ENCODE assay signal across 1 cellular context in the genomic region with DNA sequence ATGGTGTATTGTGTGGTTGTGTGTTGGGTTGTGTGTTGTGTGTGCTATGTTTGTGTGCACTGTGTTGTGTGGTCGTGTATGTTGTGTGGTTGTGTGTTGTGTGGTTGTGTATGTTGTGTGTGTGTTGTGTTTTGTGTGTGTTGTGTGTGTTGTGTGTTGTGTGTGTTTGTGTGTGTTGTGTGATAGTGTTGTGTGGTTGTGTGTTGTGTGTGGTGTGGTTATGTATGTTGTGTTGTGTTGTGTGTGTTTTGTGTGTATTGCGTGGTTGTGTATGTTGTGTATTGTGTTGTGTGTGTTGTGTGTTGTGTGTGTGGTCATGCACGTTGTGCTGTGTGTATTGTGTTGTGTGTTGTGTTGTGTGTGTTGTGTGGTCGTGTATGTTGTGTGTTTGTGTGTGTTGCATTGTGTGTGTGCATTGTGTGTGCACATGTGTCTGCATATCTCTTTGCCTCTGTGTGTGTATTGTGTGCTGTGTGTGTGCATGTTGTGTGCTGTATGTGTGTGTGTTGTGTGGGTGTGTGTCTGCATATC.
TF ChIP-seq lines count a peak whose summit lies in the region.

No MANE protein-coding gene starts in this region.

TF ChIP-seq in K562, 482 proteins besides CTCF, POLR2A, EP300 and RAD21 (continued from another document and continues in another):
- TF ChIP-seq, protein P1, sequence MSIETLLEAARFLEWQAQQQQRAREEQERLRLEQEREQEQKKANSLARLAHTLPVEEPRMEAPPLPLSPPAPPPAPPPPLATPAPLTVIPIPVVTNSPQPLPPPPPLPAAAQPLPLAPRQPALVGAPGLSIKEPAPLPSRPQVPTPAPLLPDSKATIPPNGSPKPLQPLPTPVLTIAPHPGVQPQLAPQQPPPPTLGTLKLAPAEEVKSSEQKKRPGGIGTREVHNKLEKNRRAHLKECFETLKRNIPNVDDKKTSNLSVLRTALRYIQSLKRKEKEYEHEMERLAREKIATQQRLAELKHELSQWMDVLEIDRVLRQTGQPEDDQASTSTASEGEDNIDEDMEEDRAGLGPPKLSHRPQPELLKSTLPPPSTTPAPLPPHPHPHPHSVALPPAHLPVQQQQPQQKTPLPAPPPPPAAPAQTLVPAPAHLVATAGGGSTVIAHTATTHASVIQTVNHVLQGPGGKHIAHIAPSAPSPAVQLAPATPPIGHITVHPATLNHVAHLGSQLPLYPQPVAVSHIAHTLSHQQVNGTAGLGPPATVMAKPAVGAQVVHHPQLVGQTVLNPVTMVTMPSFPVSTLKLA (conservative IDR thresholded peaks at IDR 0.05), result peak in 1 of 2 experiments; percentile 26; a peak in 1 of 4 replicates
- TF ChIP-seq KDM5B (IDR thresholded peaks at IDR 0.05; ENCODE audit: insufficient replicate concordance, low read depth, low read length), result no peak
- no peak for TF ChIP-seq BHLHE40 (IDR thresholded peaks at IDR 0.05; ENCODE audit: low read length)
- peak; percentile 67; the same call in 1 of the 2 replicates for TF ChIP-seq NCOA1 (IDR thresholded peaks at IDR 0.05; ENCODE audit: low read depth)
- TF ChIP-seq PHF21A (IDR thresholded peaks at IDR 0.05; ENCODE audit: borderline replicate concordance, low read depth), result 0 out of 2 replicates have a peak, but pooled peaks have one; percentile 65
- TF ChIP-seq MAFF (IDR thresholded peaks at IDR 0.05; ENCODE audit: low read length), result no peak
- TF ChIP-seq, protein P2, sequence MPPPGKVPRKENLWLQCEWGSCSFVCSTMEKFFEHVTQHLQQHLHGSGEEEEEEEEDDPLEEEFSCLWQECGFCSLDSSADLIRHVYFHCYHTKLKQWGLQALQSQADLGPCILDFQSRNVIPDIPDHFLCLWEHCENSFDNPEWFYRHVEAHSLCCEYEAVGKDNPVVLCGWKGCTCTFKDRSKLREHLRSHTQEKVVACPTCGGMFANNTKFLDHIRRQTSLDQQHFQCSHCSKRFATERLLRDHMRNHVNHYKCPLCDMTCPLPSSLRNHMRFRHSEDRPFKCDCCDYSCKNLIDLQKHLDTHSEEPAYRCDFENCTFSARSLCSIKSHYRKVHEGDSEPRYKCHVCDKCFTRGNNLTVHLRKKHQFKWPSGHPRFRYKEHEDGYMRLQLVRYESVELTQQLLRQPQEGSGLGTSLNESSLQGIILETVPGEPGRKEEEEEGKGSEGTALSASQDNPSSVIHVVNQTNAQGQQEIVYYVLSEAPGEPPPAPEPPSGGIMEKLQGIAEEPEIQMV (tag; conservative IDR thresholded peaks at IDR 0.05; ENCODE audit: low read depth), result no peak
- TF ChIP-seq, protein P3, sequence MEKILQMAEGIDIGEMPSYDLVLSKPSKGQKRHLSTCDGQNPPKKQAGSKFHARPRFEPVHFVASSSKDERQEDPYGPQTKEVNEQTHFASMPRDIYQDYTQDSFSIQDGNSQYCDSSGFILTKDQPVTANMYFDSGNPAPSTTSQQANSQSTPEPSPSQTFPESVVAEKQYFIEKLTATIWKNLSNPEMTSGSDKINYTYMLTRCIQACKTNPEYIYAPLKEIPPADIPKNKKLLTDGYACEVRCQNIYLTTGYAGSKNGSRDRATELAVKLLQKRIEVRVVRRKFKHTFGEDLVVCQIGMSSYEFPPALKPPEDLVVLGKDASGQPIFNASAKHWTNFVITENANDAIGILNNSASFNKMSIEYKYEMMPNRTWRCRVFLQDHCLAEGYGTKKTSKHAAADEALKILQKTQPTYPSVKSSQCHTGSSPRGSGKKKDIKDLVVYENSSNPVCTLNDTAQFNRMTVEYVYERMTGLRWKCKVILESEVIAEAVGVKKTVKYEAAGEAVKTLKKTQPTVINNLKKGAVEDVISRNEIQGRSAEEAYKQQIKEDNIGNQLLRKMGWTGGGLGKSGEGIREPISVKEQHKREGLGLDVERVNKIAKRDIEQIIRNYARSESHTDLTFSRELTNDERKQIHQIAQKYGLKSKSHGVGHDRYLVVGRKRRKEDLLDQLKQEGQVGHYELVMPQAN (IDR thresholded peaks at IDR 0.05; ENCODE audit: borderline replicate concordance), result peak; percentile 92
- peak; percentile 89; the same call in 1 of the 2 replicates for TF ChIP-seq ZNF217 (CRISPR knock-in tag; IDR thresholded peaks at IDR 0.05)
- TF ChIP-seq, protein P4, sequence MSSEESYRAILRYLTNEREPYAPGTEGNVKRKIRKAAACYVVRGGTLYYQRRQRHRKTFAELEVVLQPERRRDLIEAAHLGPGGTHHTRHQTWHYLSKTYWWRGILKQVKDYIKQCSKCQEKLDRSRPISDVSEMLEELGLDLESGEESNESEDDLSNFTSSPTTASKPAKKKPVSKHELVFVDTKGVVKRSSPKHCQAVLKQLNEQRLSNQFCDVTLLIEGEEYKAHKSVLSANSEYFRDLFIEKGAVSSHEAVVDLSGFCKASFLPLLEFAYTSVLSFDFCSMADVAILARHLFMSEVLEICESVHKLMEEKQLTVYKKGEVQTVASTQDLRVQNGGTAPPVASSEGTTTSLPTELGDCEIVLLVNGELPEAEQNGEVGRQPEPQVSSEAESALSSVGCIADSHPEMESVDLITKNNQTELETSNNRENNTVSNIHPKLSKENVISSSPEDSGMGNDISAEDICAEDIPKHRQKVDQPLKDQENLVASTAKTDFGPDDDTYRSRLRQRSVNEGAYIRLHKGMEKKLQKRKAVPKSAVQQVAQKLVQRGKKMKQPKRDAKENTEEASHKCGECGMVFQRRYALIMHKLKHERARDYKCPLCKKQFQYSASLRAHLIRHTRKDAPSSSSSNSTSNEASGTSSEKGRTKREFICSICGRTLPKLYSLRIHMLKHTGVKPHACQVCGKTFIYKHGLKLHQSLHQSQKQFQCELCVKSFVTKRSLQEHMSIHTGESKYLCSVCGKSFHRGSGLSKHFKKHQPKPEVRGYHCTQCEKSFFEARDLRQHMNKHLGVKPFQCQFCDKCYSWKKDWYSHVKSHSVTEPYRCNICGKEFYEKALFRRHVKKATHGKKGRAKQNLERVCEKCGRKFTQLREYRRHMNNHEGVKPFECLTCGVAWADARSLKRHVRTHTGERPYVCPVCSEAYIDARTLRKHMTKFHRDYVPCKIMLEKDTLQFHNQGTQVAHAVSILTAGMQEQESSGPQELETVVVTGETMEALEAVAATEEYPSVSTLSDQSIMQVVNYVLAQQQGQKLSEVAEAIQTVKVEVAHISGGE (CRISPR knock-in tag; IDR thresholded peaks at IDR 0.05), result no peak
- TF ChIP-seq BRCA1 (IDR thresholded peaks at IDR 0.05), result no peak
- TF ChIP-seq BRCA1 (CRISPR knock-in tag; IDR thresholded peaks at IDR 0.05), result 0 out of 2 replicates have a peak, but pooled peaks have one; percentile 37
- TF ChIP-seq HCFC1 (IDR thresholded peaks at IDR 0.05; ENCODE audit: low read depth, low read length), result no peak
- peak; percentile 88; the same call in 1 of the 2 replicates for TF ChIP-seq MED1 (CRISPR knock-in tag; IDR thresholded peaks at IDR 0.05; ENCODE audit: borderline replicate concordance)
- no peak for TF ChIP-seq NRF1 (conservative IDR thresholded peaks at IDR 0.05 in 1 of 2, IDR thresholded peaks at IDR 0.05 in 1 of 2)
- TF ChIP-seq GABPB1 (CRISPR knock-in tag; IDR thresholded peaks at IDR 0.05), result peak; percentile 80
- no peak for TF ChIP-seq SMARCB1 (IDR thresholded peaks at IDR 0.05; ENCODE audit: insufficient read length, low read depth)
- TF ChIP-seq, protein P5, sequence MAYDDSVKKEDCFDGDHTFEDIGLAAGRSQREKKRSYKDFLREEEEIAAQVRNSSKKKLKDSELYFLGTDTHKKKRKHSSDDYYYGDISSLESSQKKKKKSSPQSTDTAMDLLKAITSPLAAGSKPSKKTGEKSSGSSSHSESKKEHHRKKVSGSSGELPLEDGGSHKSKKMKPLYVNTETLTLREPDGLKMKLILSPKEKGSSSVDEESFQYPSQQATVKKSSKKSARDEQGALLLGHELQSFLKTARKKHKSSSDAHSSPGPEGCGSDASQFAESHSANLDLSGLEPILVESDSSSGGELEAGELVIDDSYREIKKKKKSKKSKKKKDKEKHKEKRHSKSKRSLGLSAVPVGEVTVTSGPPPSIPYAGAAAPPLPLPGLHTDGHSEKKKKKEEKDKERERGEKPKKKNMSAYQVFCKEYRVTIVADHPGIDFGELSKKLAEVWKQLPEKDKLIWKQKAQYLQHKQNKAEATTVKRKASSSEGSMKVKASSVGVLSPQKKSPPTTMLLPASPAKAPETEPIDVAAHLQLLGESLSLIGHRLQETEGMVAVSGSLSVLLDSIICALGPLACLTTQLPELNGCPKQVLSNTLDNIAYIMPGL (CRISPR knock-in tag; IDR thresholded peaks at IDR 0.05), result peak; percentile 93
- TF ChIP-seq NFE2 (IDR thresholded peaks at IDR 0.05; ENCODE audit: low read depth), result no peak
- TF ChIP-seq, protein P6, sequence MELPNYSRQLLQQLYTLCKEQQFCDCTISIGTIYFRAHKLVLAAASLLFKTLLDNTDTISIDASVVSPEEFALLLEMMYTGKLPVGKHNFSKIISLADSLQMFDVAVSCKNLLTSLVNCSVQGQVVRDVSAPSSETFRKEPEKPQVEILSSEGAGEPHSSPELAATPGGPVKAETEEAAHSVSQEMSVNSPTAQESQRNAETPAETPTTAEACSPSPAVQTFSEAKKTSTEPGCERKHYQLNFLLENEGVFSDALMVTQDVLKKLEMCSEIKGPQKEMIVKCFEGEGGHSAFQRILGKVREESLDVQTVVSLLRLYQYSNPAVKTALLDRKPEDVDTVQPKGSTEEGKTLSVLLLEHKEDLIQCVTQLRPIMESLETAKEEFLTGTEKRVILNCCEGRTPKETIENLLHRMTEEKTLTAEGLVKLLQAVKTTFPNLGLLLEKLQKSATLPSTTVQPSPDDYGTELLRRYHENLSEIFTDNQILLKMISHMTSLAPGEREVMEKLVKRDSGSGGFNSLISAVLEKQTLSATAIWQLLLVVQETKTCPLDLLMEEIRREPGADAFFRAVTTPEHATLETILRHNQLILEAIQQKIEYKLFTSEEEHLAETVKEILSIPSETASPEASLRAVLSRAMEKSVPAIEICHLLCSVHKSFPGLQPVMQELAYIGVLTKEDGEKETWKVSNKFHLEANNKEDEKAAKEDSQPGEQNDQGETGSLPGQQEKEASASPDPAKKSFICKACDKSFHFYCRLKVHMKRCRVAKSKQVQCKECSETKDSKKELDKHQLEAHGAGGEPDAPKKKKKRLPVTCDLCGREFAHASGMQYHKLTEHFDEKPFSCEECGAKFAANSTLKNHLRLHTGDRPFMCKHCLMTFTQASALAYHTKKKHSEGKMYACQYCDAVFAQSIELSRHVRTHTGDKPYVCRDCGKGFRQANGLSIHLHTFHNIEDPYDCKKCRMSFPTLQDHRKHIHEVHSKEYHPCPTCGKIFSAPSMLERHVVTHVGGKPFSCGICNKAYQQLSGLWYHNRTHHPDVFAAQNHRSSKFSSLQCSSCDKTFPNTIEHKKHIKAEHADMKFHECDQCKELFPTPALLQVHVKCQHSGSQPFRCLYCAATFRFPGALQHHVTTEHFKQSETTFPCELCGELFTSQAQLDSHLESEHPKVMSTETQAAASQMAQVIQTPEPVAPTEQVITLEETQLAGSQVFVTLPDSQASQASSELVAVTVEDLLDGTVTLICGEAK (IDR thresholded peaks at IDR 0.05), result no peak
- TF ChIP-seq, protein P6 (CRISPR knock-in tag; IDR thresholded peaks at IDR 0.05), result peak; percentile 68
- TF ChIP-seq, protein P7, sequence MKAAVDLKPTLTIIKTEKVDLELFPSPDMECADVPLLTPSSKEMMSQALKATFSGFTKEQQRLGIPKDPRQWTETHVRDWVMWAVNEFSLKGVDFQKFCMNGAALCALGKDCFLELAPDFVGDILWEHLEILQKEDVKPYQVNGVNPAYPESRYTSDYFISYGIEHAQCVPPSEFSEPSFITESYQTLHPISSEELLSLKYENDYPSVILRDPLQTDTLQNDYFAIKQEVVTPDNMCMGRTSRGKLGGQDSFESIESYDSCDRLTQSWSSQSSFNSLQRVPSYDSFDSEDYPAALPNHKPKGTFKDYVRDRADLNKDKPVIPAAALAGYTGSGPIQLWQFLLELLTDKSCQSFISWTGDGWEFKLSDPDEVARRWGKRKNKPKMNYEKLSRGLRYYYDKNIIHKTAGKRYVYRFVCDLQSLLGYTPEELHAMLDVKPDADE (conservative IDR thresholded peaks at IDR 0.05; ENCODE audit: control insufficient read depth, low read depth, low read length), result no peak
- TF ChIP-seq SRSF7 (optimal IDR thresholded peaks at IDR 0.05; ENCODE audit: low read depth, low read length), result no peak
- no peak for TF ChIP-seq ZNF507 (tag; conservative IDR thresholded peaks at IDR 0.05)
- TF ChIP-seq, protein P8, sequence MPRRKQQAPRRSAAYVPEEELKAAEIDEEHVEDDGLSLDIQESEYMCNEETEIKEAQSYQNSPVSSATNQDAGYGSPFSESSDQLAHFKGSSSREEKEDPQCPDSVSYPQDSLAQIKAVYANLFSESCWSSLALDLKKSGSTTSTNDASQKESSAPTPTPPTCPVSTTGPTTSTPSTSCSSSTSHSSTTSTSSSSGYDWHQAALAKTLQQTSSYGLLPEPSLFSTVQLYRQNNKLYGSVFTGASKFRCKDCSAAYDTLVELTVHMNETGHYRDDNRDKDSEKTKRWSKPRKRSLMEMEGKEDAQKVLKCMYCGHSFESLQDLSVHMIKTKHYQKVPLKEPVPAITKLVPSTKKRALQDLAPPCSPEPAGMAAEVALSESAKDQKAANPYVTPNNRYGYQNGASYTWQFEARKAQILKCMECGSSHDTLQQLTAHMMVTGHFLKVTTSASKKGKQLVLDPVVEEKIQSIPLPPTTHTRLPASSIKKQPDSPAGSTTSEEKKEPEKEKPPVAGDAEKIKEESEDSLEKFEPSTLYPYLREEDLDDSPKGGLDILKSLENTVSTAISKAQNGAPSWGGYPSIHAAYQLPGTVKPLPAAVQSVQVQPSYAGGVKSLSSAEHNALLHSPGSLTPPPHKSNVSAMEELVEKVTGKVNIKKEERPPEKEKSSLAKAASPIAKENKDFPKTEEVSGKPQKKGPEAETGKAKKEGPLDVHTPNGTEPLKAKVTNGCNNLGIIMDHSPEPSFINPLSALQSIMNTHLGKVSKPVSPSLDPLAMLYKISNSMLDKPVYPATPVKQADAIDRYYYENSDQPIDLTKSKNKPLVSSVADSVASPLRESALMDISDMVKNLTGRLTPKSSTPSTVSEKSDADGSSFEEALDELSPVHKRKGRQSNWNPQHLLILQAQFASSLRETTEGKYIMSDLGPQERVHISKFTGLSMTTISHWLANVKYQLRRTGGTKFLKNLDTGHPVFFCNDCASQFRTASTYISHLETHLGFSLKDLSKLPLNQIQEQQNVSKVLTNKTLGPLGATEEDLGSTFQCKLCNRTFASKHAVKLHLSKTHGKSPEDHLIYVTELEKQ (CRISPR knock-in tag; IDR thresholded peaks at IDR 0.05), result no peak
